Comparison of ENCODE assay signal across 8 cellular contexts in the genomic region with DNA sequence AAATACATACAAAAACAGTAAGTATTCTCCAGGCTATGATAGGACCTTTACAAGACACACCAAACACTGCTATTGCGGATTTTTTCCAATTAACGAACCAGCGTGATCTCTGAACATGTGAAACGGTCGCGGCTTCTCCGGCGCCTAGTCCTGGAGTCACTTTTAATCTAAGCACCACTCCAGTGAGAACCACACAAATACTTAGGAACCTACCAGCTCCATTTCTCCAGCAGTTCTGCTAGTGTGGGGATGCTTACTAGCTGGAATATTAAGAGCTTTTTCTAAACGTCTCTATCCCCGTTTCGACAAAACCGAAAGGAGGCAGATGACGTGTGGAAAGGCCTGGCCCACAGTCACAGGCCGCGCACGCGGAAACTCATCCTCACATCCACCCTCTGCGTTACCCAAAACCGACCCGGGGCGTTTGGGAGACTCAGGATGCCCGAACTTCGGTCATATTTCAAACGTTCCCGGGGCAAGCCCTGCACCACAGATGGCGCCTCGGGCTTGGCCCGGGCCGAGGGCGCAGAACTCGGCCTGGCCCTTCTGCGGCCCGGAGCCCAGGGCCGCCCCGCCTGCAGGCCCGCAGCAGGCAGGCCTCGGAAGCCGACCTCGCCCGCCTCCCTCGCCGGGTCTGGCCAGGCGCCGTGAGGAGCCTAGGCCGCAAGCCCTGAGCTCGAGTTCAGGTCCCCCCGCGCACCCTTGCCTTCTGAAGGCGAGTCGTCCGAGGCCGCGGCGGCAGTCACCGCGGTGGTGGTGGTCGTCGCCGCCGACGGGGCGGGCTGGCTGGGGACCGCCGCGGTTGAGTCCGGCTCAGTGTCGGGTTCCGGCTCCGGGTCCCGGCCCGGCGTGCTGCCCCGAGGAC. TPM values are rescaled to one million over a fixed set of nuclear protein-coding genes. Genes with fewer than 3 reads are reported as not detected.
DNase-seq lines count a peak whose midpoint lies in the region; ATAC-seq, FAIRE-seq and TF ChIP-seq lines count a peak whose summit lies in the region.

No MANE protein-coding gene starts in this region.

- no peaks in the 10 kb centered on the region for H3K27me3 Mint-ChIP-seq in astrocyte (ENCODE audit: low read depth, unreplicated experiment)

- dilution Hi-C loops in IMR-90 (cut with HindIII; ENCODE audit: low sequenced_read_pairs, unreplicated experiment), result no loop called here

- H2AFZ ChIP-seq in IMR-90 (replicated peaks; ENCODE audit: low read length, poor library complexity) (peak overlapping the region; percentile 92), astrocyte (ENCODE audit: low read depth, low read length) (peak overlapping the region; percentile 38)

- H3K4me1 ChIP-seq in IMR-90 (ENCODE audit: control insufficient read depth, insufficient read depth, low read length) (0 out of 2 replicates have a peak, but pooled peaks cover 1% of the 10 kb centered on the region), astrocyte (ENCODE audit: insufficient read depth, low read length) (peaks cover 19% of the 10 kb centered on the region)

- ATAC-seq in GM21526 (IDR thresholded peaks at IDR 0.05; ENCODE audit: low FRiP score, unreplicated experiment) (peak; percentile 35), IMR-90 (ENCODE audit: low read depth) (peak; percentile 9), sciatic nerve (peak; percentile 21)

- POLR2A ChIA-PET in IMR-90 (lab: Charles Lee; ENCODE audit: unreplicated experiment), result interaction anchor here (0.6 kb wide), 1 partner anchor 45 kb away, joined by 13 read pairs; no protein-coding TSS in a partner anchor

- peak overlapping the region; percentile 28 for H3K18ac ChIP-seq in IMR-90 (ENCODE audit: low read depth, low read length)

- peaks cover 54% of the 10 kb centered on the region for H3K79me2 ChIP-seq in astrocyte (ENCODE audit: insufficient read depth, low read length)

- peak overlapping the region; percentile 95 for H3K9ac ChIP-seq in IMR-90 (ENCODE audit: low read depth, low read length)
- H3K9ac ChIP-seq in astrocyte (ENCODE audit: low read length), result peak overlapping the region; percentile 98

- peak overlapping the region; percentile 100 for H3K14ac ChIP-seq in IMR-90 (replicated peaks; ENCODE audit: low read depth, low read length)

- H2BK5ac ChIP-seq in IMR-90 (ENCODE audit: low read depth, low read length, poor library complexity, severe bottlenecking), result peak overlapping the region; percentile 77

- H3K4me3 ChIP-seq in IMR-90 (ENCODE audit: insufficient read depth, low read depth, low read length), result peak overlapping the region; percentile 65
- H3K4me3 ChIP-seq in astrocyte (ENCODE audit: insufficient read depth, low read depth, low read length), result peak overlapping the region; percentile 99

- peak overlapping the region; percentile 59; the same call in 1 of the 2 replicates for H2BK120ac ChIP-seq in IMR-90 (ENCODE audit: low read depth, low read length)

- in situ Hi-C loops in IMR-90 (cut with MboI; ENCODE audit: low sequenced_read_pairs), result no loop called here

- 0% methylated on average over 23 of the region's 73 CpGs; no CpG with 5 or more reads in 1 of the 2 experiments for WGBS in IMR-90 (ENCODE audit: extremely low coverage in 2 of 2, insufficient read length in 1 of 2), 2 experiments

- H2BK15ac ChIP-seq in IMR-90 (ENCODE audit: low read depth, low read length), result no peak overlapping the region; the same call in 2 of the 3 replicates

- H2AK5ac ChIP-seq in IMR-90 (ENCODE audit: low read depth, low read length), result peak overlapping the region; percentile 89

- H3K36me3 ChIP-seq in IMR-90 (ENCODE audit: control insufficient read depth, insufficient read depth, low read length) (peaks cover 19% of the 10 kb centered on the region), astrocyte (ENCODE audit: insufficient read depth, low read length) (peaks cover 14% of the 10 kb centered on the region)

- H3K79me1 ChIP-seq in IMR-90 (ENCODE audit: low read depth in 1 of 2, low read length in 2 of 2), result peaks cover 0 to 23% of the 10 kb centered on the region in 2 experiments; a peak in 2 of 4 replicates

- peak overlapping the region; percentile 99 for H3K4me3 Mint-ChIP-seq in astrocyte (ENCODE audit: unreplicated experiment)

- 0 out of 2 replicates have a peak overlapping the region, but pooled peaks have one; percentile 26 for H2BK20ac ChIP-seq in IMR-90 (ENCODE audit: low read depth, low read length)

- no peaks in the 10 kb centered on the region for H3K9me3 Mint-ChIP-seq in astrocyte (ENCODE audit: unreplicated experiment)

- peak overlapping the region; percentile 66; the same call in 1 of the 2 replicates for H4K91ac ChIP-seq in IMR-90 (ENCODE audit: insufficient read depth, low read depth, low read length)

- H3K27ac ChIP-seq in IMR-90 (ENCODE audit: insufficient read depth, low read length), result peak overlapping the region; percentile 92
- H3K27ac ChIP-seq in astrocyte (ENCODE audit: low read depth, low read length), result peak overlapping the region; percentile 94

- no peaks in the 10 kb centered on the region for H3K9me3 ChIP-seq in IMR-90 (ENCODE audit: control insufficient read depth, insufficient read depth, low read length)
- no peaks in the 10 kb centered on the region for H3K9me3 ChIP-seq in astrocyte (ENCODE audit: insufficient read depth, low read depth, low read length)

- H2AK9ac ChIP-seq in IMR-90 (replicated peaks; ENCODE audit: low read depth, low read length, poor library complexity), result peak overlapping the region; percentile 99

- peak overlapping the region; percentile 63 to 72 for H4K8ac ChIP-seq in IMR-90 (ENCODE audit: low read depth in 2 of 2, low read length in 2 of 2)

- H3K27me3 ChIP-seq in IMR-90 (ENCODE audit: control insufficient read depth, insufficient read depth, low read length), result no peaks in the 10 kb centered on the region
- no peaks in the 10 kb centered on the region for H3K27me3 ChIP-seq in astrocyte (ENCODE audit: insufficient read depth, low read length)

- H3K23ac ChIP-seq in IMR-90 (ENCODE audit: low read depth, low read length), result peak overlapping the region; percentile 100

- TF ChIP-seq CTCF in IMR-90 (conservative IDR thresholded peaks at IDR 0.05; ENCODE audit: low read depth, low read length), result no peak
- no peak for TF ChIP-seq CTCF in astrocyte (IDR thresholded peaks at IDR 0.05; ENCODE audit: insufficient read depth, low read depth, low read length)

- H4K20me1 ChIP-seq in IMR-90 (ENCODE audit: insufficient read depth, low read length) (peaks cover 36% of the 10 kb centered on the region), astrocyte (ENCODE audit: insufficient read depth, low read length) (peaks cover 45% of the 10 kb centered on the region)

- intact Hi-C loops in IMR-90 (cut with micrococcal nuclease) (loop anchor here (1.0 to 5.0 kb wide), 2 partner anchors 151 to 343 kb away; no protein-coding TSS in a partner anchor), sciatic nerve (cut with DNase I) (no loop called here)

- peaks cover 5% of the 10 kb centered on the region for H3K36me3 Mint-ChIP-seq in astrocyte (ENCODE audit: low read depth, unreplicated experiment)

- peak overlapping the region; percentile 98 for H3K56ac ChIP-seq in IMR-90 (ENCODE audit: extremely low read depth, insufficient read depth, low read length)

- CTCF ChIA-PET in IMR-90 (lab: Yijun Ruan, JAX), result interaction anchor here (0.6 kb wide), 1 partner anchor 11 kb away, joined by 3 read pairs; no protein-coding TSS in a partner anchor

- no peaks in the 10 kb centered on the region for H3K9me1 ChIP-seq in IMR-90 (ENCODE audit: insufficient read depth, low read length)

- FAIRE-seq in astrocyte (lab: Jason Lieb, UNC), result no peak

- H3K27ac Mint-ChIP-seq in astrocyte (ENCODE audit: unreplicated experiment), result peak overlapping the region; percentile 94

- DNase-seq in ELR (ENCODE audit: low read depth), result peak; percentile 75
- DNase-seq in IMR-90, result peak; percentile 66
- DNase-seq in T-helper 22 cell (ENCODE audit: low read depth), result peak; percentile 58
- peak; percentile 59 for DNase-seq in astrocyte (ENCODE audit: low read depth)
- DNase-seq in hypothalamus (lab: John Stamatoyannopoulos, UW), result peak in 45 of 51 donors; percentile 4 to 86 (median 50)
- peak; percentile 81 for DNase-seq in sciatic nerve (ENCODE audit: low spot score)
- no peak for DNase-seq in GF-D8 (lab: John Stamatoyannopoulos, UW)

- H3K4me2 ChIP-seq in IMR-90 (ENCODE audit: low read depth, low read length) (peak overlapping the region; percentile 83), astrocyte (ENCODE audit: low read length) (peak overlapping the region; percentile 91)

- TF ChIP-seq POLR2A in IMR-90 (IDR thresholded peaks at IDR 0.05; ENCODE audit: low read depth, low read length), result no peak

- no TSS peak for BruUV-seq in IMR-90 (replicated peaks; lab: Mats Ljungman, UMichigan)

- no peak for TF ChIP-seq RAD21 in IMR-90 (IDR thresholded peaks at IDR 0.05; ENCODE audit: low read length)

- peaks cover 5% of the 10 kb centered on the region for H3K4me1 Mint-ChIP-seq in astrocyte (ENCODE audit: low read depth, unreplicated experiment)

- peak overlapping the region; percentile 51; the same call in 1 of the 2 replicates for H4K5ac ChIP-seq in IMR-90 (ENCODE audit: low read depth, low read length)

- peak overlapping the region; percentile 95 for H3K4ac ChIP-seq in IMR-90 (ENCODE audit: low read depth, low read length)

TF ChIP-seq in IMR-90, 13 proteins besides CTCF, POLR2A, EP300 and RAD21:
- TF ChIP-seq MAZ (IDR thresholded peaks at IDR 0.05; ENCODE audit: borderline replicate concordance, low read depth, low read length) (no peak), MXI1 (IDR thresholded peaks at IDR 0.05; ENCODE audit: borderline replicate concordance, low read depth, low read length) (peak; percentile 87)

RNA-seq across cellular contexts. Expression of a gene that starts 0.5 kb away (rescaled TPM):
- total RNA-seq in IMR-90 (2012; rRNA removed) (22.9 and 31.9 TPM in 2 replicates), astrocyte (59.4 and 69.7 TPM in 2 replicates), sciatic nerve (153 TPM)
- 70.5 and 78.4 TPM in 2 replicates for polyA plus RNA-seq in IMR-90 (2012; rRNA removed)
- polyA plus RNA-seq in IMR-90 (2012; cell fraction: cytosol; rRNA removed), result 13.9 and 15.3 TPM in 2 replicates
- polyA plus RNA-seq in IMR-90 (2012; cell fraction: nucleus; rRNA removed; ENCODE audit: low replicate concordance), result 212 and 376 TPM in 2 replicates

RNA-seq across cellular contexts. Expression of a gene that starts 51.4 kb away (rescaled TPM):
- total RNA-seq in IMR-90 (2012; rRNA removed) (0.36 and 0.56 TPM in 2 replicates), astrocyte (1.4 and 2.1 TPM in 2 replicates), sciatic nerve (1.8 TPM)
- 1.2 and 1.5 TPM in 2 replicates for polyA plus RNA-seq in IMR-90 (2012; rRNA removed)
- polyA plus RNA-seq in IMR-90 (2012; cell fraction: cytosol; rRNA removed), result 0.12 and 0.55 TPM in 2 replicates
- polyA plus RNA-seq in IMR-90 (2012; cell fraction: nucleus; rRNA removed; ENCODE audit: low replicate concordance), result 9.9 and 12.9 TPM in 2 replicates
